ENCODE assay signal across 11 cellular contexts in the genomic region with DNA sequence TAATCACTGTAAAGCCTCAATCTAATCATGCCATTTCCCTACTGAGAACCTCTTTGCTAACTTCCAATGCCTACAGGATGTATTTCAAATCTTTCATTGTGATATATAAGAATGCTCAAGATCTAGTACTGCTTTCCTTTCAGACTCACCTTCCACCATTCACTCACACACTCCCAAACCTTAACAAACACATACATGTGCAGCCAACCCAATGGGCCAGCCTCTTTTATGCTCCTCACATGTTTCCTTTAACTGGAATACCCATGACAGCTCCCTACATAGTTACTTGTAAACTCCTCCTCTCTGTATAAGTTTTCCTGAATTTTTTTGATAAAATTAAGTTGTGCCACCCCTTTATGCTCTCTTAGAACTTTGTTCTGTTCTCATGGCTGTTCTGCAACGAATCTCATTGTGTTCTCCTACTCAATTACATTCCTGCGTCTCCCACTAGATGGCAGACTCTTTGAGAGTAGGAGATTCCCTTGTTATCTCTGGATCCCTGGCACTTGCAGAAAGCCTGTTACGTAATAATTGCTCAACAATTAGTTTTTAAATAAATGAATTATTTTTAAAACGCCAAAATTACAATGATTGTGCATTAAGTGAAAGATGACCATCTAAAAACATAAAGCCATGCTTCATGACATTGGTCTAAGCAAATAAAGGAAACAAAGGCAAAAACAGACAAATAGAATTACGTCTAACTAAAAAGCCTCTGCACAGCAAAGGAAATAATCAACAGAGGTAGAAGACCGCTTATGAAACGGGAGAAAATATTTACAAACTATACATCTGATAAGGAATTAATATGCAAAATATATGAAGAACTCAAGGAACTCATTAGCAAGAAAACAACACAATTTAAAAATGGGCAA. TPM values are rescaled to one million over a fixed set of nuclear protein-coding genes. Genes with fewer than 3 reads are reported as not detected.
A peak's percentile ranks its signal among the peaks of the same experiment; 100 is the strongest.
DNase-seq lines count a peak whose midpoint lies in the region; ATAC-seq, FAIRE-seq and TF ChIP-seq lines count a peak whose summit lies in the region.
"Not testable (repeated sequence)": the region's sequence is repeated elsewhere in the genome, so short reads cannot be mapped to it uniquely, and the experiment has no call there.
"Had no signal": no experiment of that assay in that cellular context is flagged by ENCODE, and none has a peak within 500 bp of the region (broad histone marks: within the 10 kb centered on the region; RNA-seq: fewer than 3 reads in every experiment).

No MANE protein-coding gene starts in this region.

- TF ChIP-seq RAD21 in K562 (CRISPR knock-in tag; conservative IDR thresholded peaks at IDR 0.05 in 1 of 2, IDR thresholded peaks at IDR 0.05 in 1 of 2): peak; percentile 22 to 50; a peak in 3 of 4 replicates

- FAIRE-seq in D721Med (lab: Jason Lieb, UNC): peak; percentile 88
- peak; percentile 60 for FAIRE-seq in K562 (lab: Jason Lieb, UNC)

- not testable (repeated sequence) for H3K4me1 ChIP-seq in K562 (replicated peaks in 1 of 2; ENCODE audit: control insufficient read depth in 2 of 2, insufficient read depth in 2 of 2, low read length in 2 of 2); mesenchymal stem cell (ENCODE audit: control insufficient read depth, insufficient read depth, low read depth, low read length); upper lobe of right lung

- CTCF ChIA-PET in K562 (lab: Yijun Ruan, JAX; ENCODE audit: low intra/inter-chr PET ratio): not testable (repeated sequence)

- not testable (repeated sequence) for H3K14ac ChIP-seq in mesenchymal stem cell (ENCODE audit: low read length in 2 of 2)

- not testable (repeated sequence) for BruUV-seq in K562 (replicated peaks; lab: Mats Ljungman, UMichigan)

- intact Hi-C loops in K562 (cut with micrococcal nuclease); upper lobe of right lung (cut with DNase I): not testable (repeated sequence)

- not testable (repeated sequence) for H3K9me3 ChIP-seq in K562 (replicated peaks; ENCODE audit: control insufficient read depth, insufficient read depth, low read depth, low read length); mesenchymal stem cell (ENCODE audit: control insufficient read depth, low read length); upper lobe of right lung

- not testable (repeated sequence) for H3K27ac ChIP-seq in K562 (ENCODE audit: extremely low read depth, low read depth, low read length); mesenchymal stem cell (ENCODE audit: low read length, poor library complexity, severe bottlenecking); upper lobe of right lung

- H3K9ac ChIP-seq in K562 (ENCODE audit: insufficient read depth in 1 of 2, low read depth in 2 of 2, low read length in 2 of 2); mesenchymal stem cell (ENCODE audit: low read length): not testable (repeated sequence)

- not testable (repeated sequence) for H3K27me3 ChIP-seq in H7 (ENCODE audit: control insufficient read depth, insufficient read depth, low read length); K562 (ENCODE audit: control insufficient read depth in 2 of 2, insufficient read depth in 2 of 2, low read length in 2 of 2); mesenchymal stem cell (ENCODE audit: control insufficient read depth in 1 of 2, insufficient read depth in 1 of 2, low read length in 2 of 2); upper lobe of right lung

- not testable (repeated sequence) for H3K36me3 ChIP-seq in H7 (replicated peaks; ENCODE audit: control insufficient read depth, insufficient read depth, low read length); K562 (ENCODE audit: control insufficient read depth, insufficient read depth, low read length); mesenchymal stem cell (ENCODE audit: control insufficient read depth in 1 of 2, insufficient read depth in 2 of 2, low read depth in 1 of 2, low read length in 2 of 2); upper lobe of right lung

- not testable (repeated sequence) for H2BK12ac ChIP-seq in mesenchymal stem cell (ENCODE audit: low read length in 2 of 2)

- not testable (repeated sequence) for TF ChIP-seq POLR2A in K562 (conservative IDR thresholded peaks at IDR 0.05)

- in situ Hi-C loops in K562 (cut with MboI): not testable (repeated sequence)

- not testable (repeated sequence) for H2BK120ac ChIP-seq in mesenchymal stem cell (ENCODE audit: low read depth, low read length)

- not testable (repeated sequence) for H4K20me1 ChIP-seq in K562 (replicated peaks; ENCODE audit: control insufficient read depth, insufficient read depth, low read length)

- H2AK5ac ChIP-seq in mesenchymal stem cell (ENCODE audit: low read length, severe bottlenecking): not testable (repeated sequence)

- ATAC-seq in K562 (peak; percentile 89), upper lobe of right lung (peak; percentile 78)

- POLR2A ChIA-PET in K562 (lab: Yijun Ruan, JAX): not testable (repeated sequence)

- H3K23ac ChIP-seq in mesenchymal stem cell (ENCODE audit: low read length in 2 of 2): not testable (repeated sequence)

- H3K4me3 ChIP-seq in H7 (ENCODE audit: insufficient read depth, low read depth, low read length); K562; mesenchymal stem cell (ENCODE audit: insufficient read depth in 1 of 2, low read depth in 1 of 2, low read length in 2 of 2); upper lobe of right lung: not testable (repeated sequence)

- WGBS in K562 (ENCODE audit: insufficient coverage, low coverage, missing lambda C conversion rate): 4% methylated on average over 7 of the region's 7 CpGs
- WGBS in mesenchymal stem cell: 13% methylated on average over 2 of the region's 7 CpGs

- not testable (repeated sequence) for H2BK5ac ChIP-seq in mesenchymal stem cell (ENCODE audit: low read depth, low read length, poor library complexity, severe bottlenecking)

- H3K18ac ChIP-seq in mesenchymal stem cell (ENCODE audit: low read depth in 1 of 2, low read length in 2 of 2): not testable (repeated sequence)

- H3K4me2 ChIP-seq in K562 (ENCODE audit: insufficient read depth, low read length); mesenchymal stem cell (ENCODE audit: low read length, poor library complexity, severe bottlenecking): not testable (repeated sequence)

- not testable (repeated sequence) for DNase-seq in D721Med (ENCODE audit: insufficient read length, low spot score); upper lobe of right lung
- DNase-seq in H7: peak; percentile 16
- peak; percentile 2 for DNase-seq in NCI-H2107 treated with DMSO at 0.1 percent for 48 hours (lab: John Stamatoyannopoulos, UW; ENCODE audit: unreplicated experiment)
- DNase-seq in SIG-M5 treated with dmso at 0.1 percent for 504 hours (lab: John Stamatoyannopoulos, UW; ENCODE audit: unreplicated experiment): peak; percentile 75
- peak; percentile 12 to 40 (median 34) for DNase-seq in K562 (ENCODE audit: extremely low read depth in 1 of 4, low spot score in 3 of 4)
- peak; percentile 36 for DNase-seq in fibroblast of the conjunctiva (ENCODE audit: low read depth)
- DNase-seq in mesenchymal stem cell: peak; percentile 65

- not testable (repeated sequence) for H2BK15ac ChIP-seq in mesenchymal stem cell (ENCODE audit: low read depth, poor library complexity, severe bottlenecking)

- not testable (repeated sequence) for H4K91ac ChIP-seq in mesenchymal stem cell (ENCODE audit: low read length)

- H3K4ac ChIP-seq in mesenchymal stem cell (ENCODE audit: low read depth in 1 of 2, low read length in 2 of 2): not testable (repeated sequence)

- peak; percentile 66 for TF ChIP-seq CTCF in D721Med (IDR thresholded peaks at IDR 0.05; ENCODE audit: insufficient read depth, missing control alignments)
- peak; percentile 30 to 48 (median 40); a peak in 4 of 6 replicates for TF ChIP-seq CTCF in K562 (IDR thresholded peaks at IDR 0.05 in 2 of 3, conservative IDR thresholded peaks at IDR 0.05 in 1 of 3; ENCODE audit: insufficient read depth in 2 of 3, low read depth in 1 of 3, low read length in 3 of 3)
- peak; percentile 40 for TF ChIP-seq CTCF in upper lobe of right lung (IDR thresholded peaks at IDR 0.05)

- not testable (repeated sequence) for H3K79me1 ChIP-seq in mesenchymal stem cell (replicated peaks; ENCODE audit: low read length, poor library complexity, severe bottlenecking)

- not testable (repeated sequence) for TF ChIP-seq EP300 in K562 (IDR thresholded peaks at IDR 0.05; ENCODE audit: low read length)

- not testable (repeated sequence) for H3K9me1 ChIP-seq in K562 (ENCODE audit: control insufficient read depth, insufficient read depth, low read length)

- not testable (repeated sequence) for H2AFZ ChIP-seq in K562 (ENCODE audit: low read depth, low read length); mesenchymal stem cell (ENCODE audit: low read depth, low read length)

- H3K79me2 ChIP-seq in K562 (ENCODE audit: control insufficient read depth, insufficient read depth, low read length): not testable (repeated sequence)

- not testable (repeated sequence) for H4K8ac ChIP-seq in mesenchymal stem cell (ENCODE audit: low read length)

RNA-seq across cellular contexts. Expression of a gene that starts 2.1 kb away (rescaled TPM):
- not detected in 2 replicates for total RNA-seq in H7 (2014; rRNA removed; shearing (Covaris generic))
- not detected in 2 replicates for total RNA-seq in K562 (2011; cell fraction: chromatin; rRNA removed; ENCODE audit: low replicate concordance)
- total RNA-seq in K562 (2011; cell fraction: nucleolus; rRNA removed): not detected in 2 replicates
- not detected in 2 replicates for total RNA-seq in K562 (2011; cell fraction: nucleoplasm; rRNA removed)
- total RNA-seq in K562 (2014; rRNA removed): not detected in 2 replicates
- not detected in 2 replicates for total RNA-seq in K562 (2014; rRNA removed; fragmentation: Illumina TruSeq; extraction: Trizol)
- total RNA-seq in K562 (2015; rRNA removed; fragmentation: Illumina TruSeq; extraction: Trizol): not detected in 2 replicates
- total RNA-seq in K562 (2021): not detected in 2 replicates
- not detected in 2 replicates for polyA plus RNA-seq in K562 (2011; rRNA removed)
- not detected in 2 replicates for polyA plus RNA-seq in K562 (2011; cell fraction: cytosol; rRNA removed)
- polyA plus RNA-seq in K562 (2011; cell fraction: nucleus; rRNA removed): not detected in 2 replicates
- polyA plus RNA-seq in K562 (2012): not detected in 2 replicates
- polyA plus RNA-seq in K562 (2014; fragmentation: Illumina TruSeq; extraction: Trizol): not detected in 2 replicates
- polyA plus RNA-seq in K562 (2014; fragmentation: Nextera tagmentation; extraction: Ambion mirVana): not detected
- polyA plus RNA-seq in K562 (2014; rRNA removed): not detected in 2 replicates
- not detected in 2 replicates for polyA minus RNA-seq in K562 (2011; rRNA and poly(A)+ RNA removed)
- polyA minus RNA-seq in K562 (2011; cell fraction: cytosol; rRNA and poly(A)+ RNA removed): not detected in 2 replicates
- polyA minus RNA-seq in K562 (2011; cell fraction: nucleus; rRNA and poly(A)+ RNA removed): not detected in 2 replicates
- polyA plus RNA-seq in mesenchymal stem cell (2013, experiment 1 of 2): not detected
- polyA plus RNA-seq in mesenchymal stem cell (2013, experiment 2 of 2): not detected
- total RNA-seq in upper lobe of right lung: 2.0 TPM
- total RNA-seq: lower leg skin, thyroid gland had no signal
- polyA plus RNA-seq: right cardiac atrium had no signal

RNA-seq across cellular contexts. Expression of a gene that starts 30.5 kb away (rescaled TPM):
- total RNA-seq in H7 (2014; rRNA removed; shearing (Covaris generic)): 0.52 and 1.4 TPM in 2 replicates
- not detected in 2 replicates for total RNA-seq in K562 (2011; cell fraction: chromatin; rRNA removed; ENCODE audit: low replicate concordance)
- total RNA-seq in K562 (2011; cell fraction: nucleolus; rRNA removed): not detected in 2 replicates
- 0.29 TPM in 1 of 2 replicates, not detected in the other for total RNA-seq in K562 (2011; cell fraction: nucleoplasm; rRNA removed)
- total RNA-seq in K562 (2014; rRNA removed): not detected in 2 replicates
- total RNA-seq in K562 (2014; rRNA removed; fragmentation: Illumina TruSeq; extraction: Trizol): not detected in 2 replicates
- total RNA-seq in K562 (2015; rRNA removed; fragmentation: Illumina TruSeq; extraction: Trizol): not detected in 2 replicates
- not detected in 2 replicates for total RNA-seq in K562 (2021)
- not detected in 2 replicates for polyA plus RNA-seq in K562 (2011; rRNA removed)
- polyA plus RNA-seq in K562 (2011; cell fraction: cytosol; rRNA removed): not detected in 2 replicates
- polyA plus RNA-seq in K562 (2011; cell fraction: nucleus; rRNA removed): 1.7 TPM in 1 of 2 replicates, not detected in the other
- 0.14 TPM in 1 of 2 replicates, not detected in the other for polyA plus RNA-seq in K562 (2012)
- polyA plus RNA-seq in K562 (2014; fragmentation: Illumina TruSeq; extraction: Trizol): 0.09 TPM in 1 of 2 replicates, not detected in the other
- under 1 TPM; 0.06 TPM for polyA plus RNA-seq in K562 (2014; fragmentation: Nextera tagmentation; extraction: Ambion mirVana)
- polyA plus RNA-seq in K562 (2014; rRNA removed): not detected in 2 replicates
- 0.18 TPM in 1 of 2 replicates, not detected in the other for polyA minus RNA-seq in K562 (2011; rRNA and poly(A)+ RNA removed)
- not detected in 2 replicates for polyA minus RNA-seq in K562 (2011; cell fraction: cytosol; rRNA and poly(A)+ RNA removed)
- not detected in 2 replicates for polyA minus RNA-seq in K562 (2011; cell fraction: nucleus; rRNA and poly(A)+ RNA removed)
- polyA plus RNA-seq in mesenchymal stem cell (2013, experiment 1 of 2): not detected
- polyA plus RNA-seq in mesenchymal stem cell (2013, experiment 2 of 2): not detected
- total RNA-seq in upper lobe of right lung: 0.90 TPM
